In genomic region chr12:130933269-130933995, GRCh38 we compare ENCODE assay signal across 17 cellular contexts. TPM values are rescaled to one million over a fixed set of nuclear protein-coding genes. Genes with fewer than 3 reads are reported as not detected.
DNase-seq lines count a peak whose midpoint lies in the region; ATAC-seq and TF ChIP-seq lines count a peak whose summit lies in the region.
"Had no signal": no experiment of that assay in that cellular context is flagged by ENCODE, and none has a peak within 500 bp of the region (broad histone marks: within the 10 kb centered on the region; RNA-seq: fewer than 3 reads in every experiment).

No MANE protein-coding gene starts in this region.

- TF ChIP-seq CTCF in HCT116 (IDR thresholded peaks at IDR 0.05 in 2 of 3, conservative IDR thresholded peaks at IDR 0.05 in 1 of 3; ENCODE audit: borderline replicate concordance in 1 of 3, insufficient read depth in 1 of 3, low read depth in 2 of 3, low read length in 2 of 3) (no peak), osteocyte (IDR thresholded peaks at IDR 0.05) (no peak), MM.1S (IDR thresholded peaks at IDR 0.05; ENCODE audit: low read length) (no peak), H9 (conservative IDR thresholded peaks at IDR 0.05) (no peak)

- H3K27me3 ChIP-seq in HCT116 (ENCODE audit: insufficient read depth, low read length) (peaks cover 61% of the 10 kb centered on the region), MM.1S (replicated peaks; ENCODE audit: insufficient read depth, low read length) (peaks cover 3% of the 10 kb centered on the region; the same call in 1 of the 2 replicates), H9 (ENCODE audit: insufficient read depth, low read length) (no peaks in the 10 kb centered on the region)
- H3K27me3 ChIP-seq: neural progenitor cell had no signal

- no peaks in the 10 kb centered on the region for H3K23me2 ChIP-seq in H9 (ENCODE audit: insufficient read length, low read depth, low read length, poor library complexity, severe bottlenecking)

- H4K20me1 ChIP-seq in HCT116 (ENCODE audit: insufficient read depth) (no peaks in the 10 kb centered on the region), MM.1S (ENCODE audit: insufficient read depth, low read length) (no peaks in the 10 kb centered on the region), H9 (ENCODE audit: control insufficient read depth, insufficient read depth, insufficient read length) (no peaks in the 10 kb centered on the region)

- H3K4ac ChIP-seq in H9 (ENCODE audit: low read depth, low read length) = no peak overlapping the region

- no peak overlapping the region for H3K23ac ChIP-seq in H9 (ENCODE audit: insufficient read length, low read depth, low read length)

- H3K9me3 ChIP-seq in HCT116 (ENCODE audit: control insufficient read depth in 1 of 2, insufficient read depth in 1 of 2, low read depth in 1 of 2, low read length in 2 of 2) (no peaks in the 10 kb centered on the region), MM.1S (replicated peaks; ENCODE audit: insufficient read depth, low read length) (no peaks in the 10 kb centered on the region), H9 (ENCODE audit: control insufficient read depth, low read depth, low read length) (no peaks in the 10 kb centered on the region)
- H3K9me3 ChIP-seq: esophagus squamous epithelium had no signal

- H4K91ac ChIP-seq in H9 (ENCODE audit: insufficient read length, low read depth, low read length) = no peak overlapping the region

- no peak overlapping the region for H3K14ac ChIP-seq in H9 (ENCODE audit: insufficient read depth, low read length)

- ATAC-seq in HCT116 (peak; percentile 25; the same call in 1 of the 2 replicates), Right ventricle myocardium superior (ENCODE audit: poor library complexity) (peak; percentile 74)

- H3K27ac ChIP-seq in HCT116 (ENCODE audit: low read depth, low read length) (no peak overlapping the region), MM.1S (ENCODE audit: low read length) (no peak overlapping the region), H9 (ENCODE audit: insufficient read length, low read depth, low read length) (no peak overlapping the region)
- H3K27ac ChIP-seq: neural progenitor cell had no signal

- H3K27ac Mint-ChIP-seq in osteocyte (ENCODE audit: unreplicated experiment) (no peak overlapping the region), H9 (no peak overlapping the region)
- H3K27ac Mint-ChIP-seq: B cell; brain; HFFc6; mesothelial cell of epicardium; T-helper 2 cell treated with Interferon-gamma antibody and Interleukin-4, amounts not matched to agents 5 μg/mL and 100 μg/mL, for 36 hours had no signal

- no peak overlapping the region for H2BK120ac ChIP-seq in H9 (ENCODE audit: low read depth, low read length, poor library complexity, severe bottlenecking)

- H3K56ac ChIP-seq in H9 (ENCODE audit: insufficient read length, low read depth, low read length) = no peak overlapping the region

- H3K27me3 Mint-ChIP-seq in osteocyte (ENCODE audit: unreplicated experiment) = peaks cover 10% of the 10 kb centered on the region
- peaks cover 14% of the 10 kb centered on the region for H3K27me3 Mint-ChIP-seq in H9 (ENCODE audit: low read depth)

- no peak overlapping the region for H4K8ac ChIP-seq in H9 (replicated peaks; ENCODE audit: insufficient read length, low read depth, low read length)

- H3K9me3 Mint-ChIP-seq in osteocyte (ENCODE audit: unreplicated experiment) = peaks cover 12% of the 10 kb centered on the region
- H3K9me3 Mint-ChIP-seq in H9 = peaks cover 5 to 11% of the 10 kb centered on the region in 2 experiments

- H3K79me2 ChIP-seq in HCT116 (ENCODE audit: insufficient read depth, low read length) (no peaks in the 10 kb centered on the region), MM.1S (ENCODE audit: low read length) (no peaks in the 10 kb centered on the region), H9 (ENCODE audit: insufficient read depth, low read length) (no peaks in the 10 kb centered on the region)

- H3K9ac ChIP-seq in HCT116 (ENCODE audit: low read length) = no peak overlapping the region
- H3K9ac ChIP-seq in MM.1S (ENCODE audit: low read length) = no peak overlapping the region
- H3K9ac ChIP-seq in H9 (ENCODE audit: extremely low read depth, insufficient read length, low read length) = no peak overlapping the region
- H3K9ac ChIP-seq: neural progenitor cell had no signal

- H3K4me1 Mint-ChIP-seq in osteocyte (ENCODE audit: unreplicated experiment) (peaks cover 7% of the 10 kb centered on the region), H9 (peaks cover 2% of the 10 kb centered on the region in 2 experiments; a peak in 1 of 4 replicates)
- H3K4me1 Mint-ChIP-seq: B cell had no signal

- H3F3A ChIP-seq in MM.1S (ENCODE audit: insufficient read depth, low read length) = no peaks in the 10 kb centered on the region

- RAD21 ChIA-PET in HCT116 (lab: Charles Lee; ENCODE audit: low non-redundant PET in 1 of 2, low total read pairs in 2 of 2, uncharacterized antibody in 2 of 2, unreplicated experiment in 2 of 2) = no interaction called here

- no peak overlapping the region for H3K18ac ChIP-seq in H9 (ENCODE audit: insufficient read length, low read depth, low read length)

- H2AFZ ChIP-seq in HCT116 (ENCODE audit: low read depth, low read length, poor library complexity, severe bottlenecking) (no peak overlapping the region), MM.1S (ENCODE audit: low read length) (no peak overlapping the region), H9 (ENCODE audit: low read length) (no peak overlapping the region)
- H2AFZ ChIP-seq: neural progenitor cell had no signal

- no peak for TF ChIP-seq RAD21 in HCT116 (IDR thresholded peaks at IDR 0.05; ENCODE audit: low read depth)

- no peak overlapping the region for H3K4me3 ChIP-seq in HCT116 (replicated peaks in 1 of 2; ENCODE audit: low read depth in 1 of 2, low read length in 2 of 2)
- no peak overlapping the region for H3K4me3 ChIP-seq in MM.1S (ENCODE audit: low read length)
- H3K4me3 ChIP-seq: esophagus squamous epithelium, neural progenitor cell had no signal

- in situ Hi-C loops in KBM-7 (cut with MboI; ENCODE audit: low pct_unique_long_range_greater_than_20kb, low sequenced_read_pairs) = no loop called here

- H3K36me3 ChIP-seq in HCT116 (ENCODE audit: control insufficient read depth in 1 of 2, insufficient read depth in 2 of 2, low read length in 2 of 2) (no peaks in the 10 kb centered on the region), MM.1S (replicated peaks; ENCODE audit: insufficient read depth, low read length) (no peaks in the 10 kb centered on the region)
- H3K36me3 ChIP-seq: esophagus squamous epithelium, neural progenitor cell had no signal

- H3K4me2 ChIP-seq in HCT116 (ENCODE audit: low read length) = no peak overlapping the region
- no peak overlapping the region for H3K4me2 ChIP-seq in MM.1S (ENCODE audit: low read depth, low read length)
- no peak overlapping the region for H3K4me2 ChIP-seq in H9 (ENCODE audit: insufficient read depth, insufficient read length, low read length)
- H3K4me2 ChIP-seq: neural progenitor cell had no signal

- H3K4me3 Mint-ChIP-seq in osteocyte (ENCODE audit: unreplicated experiment) (no peak overlapping the region), H9 (no peak overlapping the region)
- H3K4me3 Mint-ChIP-seq: B cell; brain; HFFc6; mesothelial cell of epicardium; neural progenitor cell; T-helper 2 cell treated with Interferon-gamma antibody and Interleukin-4, amounts not matched to agents 5 μg/mL and 100 μg/mL, for 36 hours had no signal

- H4K5ac ChIP-seq in H9 (ENCODE audit: insufficient read length, low read depth, low read length) = no peak overlapping the region

- intact Hi-C loops in HCT116 (cut with micrococcal nuclease) (no loop called here), Right ventricle myocardium superior (cut with DNase I) (no loop called here)

- H2BK12ac ChIP-seq in H9 (ENCODE audit: insufficient read length, low read depth, low read length) = no peak overlapping the region

- H2BK20ac ChIP-seq in H9 (ENCODE audit: low read depth, low read length, poor library complexity, severe bottlenecking) = no peak overlapping the region

- no peak overlapping the region for H3T11ph ChIP-seq in H9 (ENCODE audit: low read length)

- no peak overlapping the region for H2BK15ac ChIP-seq in H9 (ENCODE audit: low read depth, low read length)

- H3K4me1 ChIP-seq in HCT116 (ENCODE audit: control insufficient read depth in 1 of 2, insufficient read depth in 2 of 2, low read length in 2 of 2) (no peaks in the 10 kb centered on the region), MM.1S (ENCODE audit: low read length) (no peaks in the 10 kb centered on the region), H9 (ENCODE audit: insufficient read depth, low read length) (no peaks in the 10 kb centered on the region)

- no peaks in the 10 kb centered on the region for H3K9me2 ChIP-seq in HCT116 (ENCODE audit: insufficient read depth)
- H3K9me2 ChIP-seq in MM.1S (replicated peaks; ENCODE audit: insufficient read depth, low read length) = no peaks in the 10 kb centered on the region

- no peaks in the 10 kb centered on the region for H3K79me1 ChIP-seq in H9 (ENCODE audit: insufficient read depth, low read depth, low read length, poor library complexity, severe bottlenecking)

- CTCF ChIA-PET in HCT116 (lab: Charles Lee) = no interaction called here

- POLR2A ChIA-PET in HCT116 (lab: Charles Lee) = no interaction called here

- H2BK5ac ChIP-seq in H9 (ENCODE audit: insufficient read length, low read length) = no peak overlapping the region

- H3K36me3 Mint-ChIP-seq in osteocyte (ENCODE audit: unreplicated experiment) (no peaks in the 10 kb centered on the region), H9 (ENCODE audit: insufficient read depth in 1 of 3, low read depth in 3 of 3) (peaks cover 0 to 1% (median 0%) of the 10 kb centered on the region in 3 experiments; a peak in 2 of 7 replicates)
- H3K36me3 Mint-ChIP-seq: brain, mesothelial cell of epicardium, neural progenitor cell had no signal

- TF ChIP-seq POLR2A in HCT116 (IDR thresholded peaks at IDR 0.05; ENCODE audit: borderline replicate concordance, extremely low read depth, insufficient read depth, insufficient read length) = no peak

- peak; percentile 36 for DNase-seq in AG20443 (ENCODE audit: low spot score)
- DNase-seq in HCT116 (ENCODE audit: low read depth, low spot score) = no peak
- no peak for DNase-seq in Right ventricle myocardium superior
- DNase-seq in osteocyte (ENCODE audit: extremely low spot score, unreplicated experiment) = peak; percentile 82
- DNase-seq in MM.1S = no peak
- DNase-seq in KBM-7 = no peak
- no peak for DNase-seq in H9
- DNase-seq: activated naive CD4-positive, alpha-beta T cell treated with Interleukin-2 at 50 U/mL for 16 hours; esophagus squamous epithelium; HFFc6; retina; SIG-M5 had no signal

- no TSS peak for BruUV-seq in HCT116 (replicated peaks; lab: Mats Ljungman, UMichigan)

- no CpG with 5 or more reads among the region's 38 CpGs for WGBS in H9 (ENCODE audit: extremely low coverage, insufficient read length, low lambda C conversion rate)

- no peak overlapping the region for H2AK5ac ChIP-seq in H9 (ENCODE audit: insufficient read length, low read length)

TF ChIP-seq in HCT116, 20 proteins besides CTCF, POLR2A, EP300 and RAD21 (continues in another document):
- TF ChIP-seq TCF7L2 (IDR thresholded peaks at IDR 0.05; ENCODE audit: borderline replicate concordance, extremely low read depth, insufficient read depth, insufficient read length) (no peak), ELF1 (IDR thresholded peaks at IDR 0.05; ENCODE audit: borderline replicate concordance, low read depth) (no peak)

RNA-seq across cellular contexts. Expression of gene ADGRD1, which starts 20.3 kb away (rescaled TPM):
- total RNA-seq in HCT116 (2021; ENCODE audit: unreplicated experiment) (0.44 TPM), Right ventricle myocardium superior (86.1 TPM), osteocyte (1.0 and 1.5 TPM in 2 replicates), H9 (2021) (0.09 and 0.52 TPM in 2 replicates)
- 0.32 and 0.43 TPM in 2 replicates for polyA plus RNA-seq in HCT116 (2012)
- total RNA-seq: HFFc6 had no signal

Comparison
In these comparisons a context has a peak if more than half of its experiments do, and no peak if none do; other contexts are left out.
1. DNase-seq: peak in AG20443 (single experiment) and osteocyte (single experiment); none in HCT116 (single experiment), Right ventricle myocardium superior (single experiment), MM.1S (single experiment), KBM-7 (single experiment) and H9 (single experiment).
2. RNA of gene ADGRD1, which starts 20.3 kb away (total RNA-seq): 86.1 TPM in Right ventricle myocardium superior (single experiment); 1.0 to 1.5 TPM in osteocyte, 0.09 to 0.52 TPM in H9 and 0.44 TPM in HCT116 (single experiment); every median in the first group is over 10 times any median in the second.